ENCODE assay signal across 6 cellular contexts in the genomic region with DNA sequence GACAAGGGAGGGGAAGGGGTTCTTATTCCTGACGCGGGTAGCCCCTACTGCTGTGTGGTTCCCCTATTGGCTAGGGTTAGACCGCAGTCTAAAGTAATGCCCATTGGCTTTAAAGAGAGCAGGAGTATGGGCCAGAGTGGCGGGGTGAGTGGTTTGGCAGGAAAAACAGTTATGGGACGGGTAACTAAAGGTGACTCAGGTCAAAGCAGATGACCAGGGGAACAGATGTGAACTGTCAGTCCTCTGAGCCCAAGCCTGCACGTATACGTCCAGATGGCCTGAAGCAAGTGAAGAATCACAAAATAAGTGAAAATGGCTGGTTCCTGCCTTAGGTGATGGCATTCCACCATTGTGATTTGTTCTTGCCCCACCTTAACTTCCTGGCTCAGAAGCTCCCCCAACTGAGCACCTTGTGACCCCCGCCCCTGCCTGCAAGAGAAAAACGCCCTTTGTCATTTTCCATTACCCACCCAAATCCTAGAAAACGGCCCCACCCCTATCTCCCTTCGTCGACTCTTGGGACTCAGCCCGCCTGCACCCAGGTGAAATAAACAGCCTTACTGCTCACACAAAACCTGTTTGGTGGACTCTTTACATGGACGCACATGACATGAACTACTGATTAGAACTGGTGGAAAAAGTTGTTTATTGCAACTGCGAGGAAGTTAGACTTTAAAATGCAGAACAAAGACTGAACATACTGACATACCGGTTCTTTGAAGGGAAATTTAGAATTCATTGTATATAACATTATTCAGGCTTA. TPM values are rescaled to one million over a fixed set of nuclear protein-coding genes. Genes with fewer than 3 reads are reported as not detected.
DNase-seq lines count a peak whose midpoint lies in the region; TF ChIP-seq lines count a peak whose summit lies in the region.

No MANE protein-coding gene starts in this region.

- H3K27me3 ChIP-seq in effector memory CD4-positive, alpha-beta T cell (replicated peaks; ENCODE audit: control insufficient read depth, insufficient read depth, low read length, poor library complexity, severe bottlenecking) = no peaks in the 10 kb centered on the region

- H3K27ac ChIP-seq in effector memory CD4-positive, alpha-beta T cell (ENCODE audit: insufficient read depth, low read length, poor library complexity, severe bottlenecking) = peak overlapping the region; percentile 74

- peak overlapping the region; percentile 69 for H3K4me3 ChIP-seq in effector memory CD4-positive, alpha-beta T cell (ENCODE audit: insufficient read depth, low read depth, low read length, poor library complexity, severe bottlenecking)
- peak overlapping the region; percentile 84 for H3K4me3 ChIP-seq in retinal pigment epithelial cell (ENCODE audit: low read length)

- no peaks in the 10 kb centered on the region for H3K27me3 Mint-ChIP-seq in activated naive CD4-positive, alpha-beta T cell treated with anti-CD3 and anti-CD28 coated beads for 36 hours (ENCODE audit: low read depth)

- in situ Hi-C loops in GM13976 (cut with MboI; ENCODE audit: low sequenced_read_pairs, unreplicated experiment) = no loop called here

- peak; percentile 15 for DNase-seq in activated naive CD4-positive, alpha-beta T cell treated with anti-CD3 and anti-CD28 coated beads for 36 hours
- DNase-seq in activated naive CD4-positive, alpha-beta T cell treated with anti-CD3 and anti-CD28 coated beads, Interleukin-2, amount 50 U/mL, for 16 hours = no peak
- no peak for DNase-seq in effector memory CD4-positive, alpha-beta T cell
- no peak for DNase-seq in retinal pigment epithelial cell (ENCODE audit: low read depth)
- no peak for DNase-seq in GM13976 (ENCODE audit: low spot score)
- no peak for DNase-seq in NCI-H1436 (lab: John Stamatoyannopoulos, UW)

- H3K4me1 Mint-ChIP-seq in activated naive CD4-positive, alpha-beta T cell treated with anti-CD3 and anti-CD28 coated beads for 36 hours (ENCODE audit: low read depth) = peaks cover 14% of the 10 kb centered on the region

- H3K36me3 Mint-ChIP-seq in activated naive CD4-positive, alpha-beta T cell treated with anti-CD3 and anti-CD28 coated beads for 36 hours (ENCODE audit: low read depth) = peaks cover 2% of the 10 kb centered on the region

- CTCF ChIA-PET in activated naive CD4-positive, alpha-beta T cell treated with anti-CD3 and anti-CD28 coated beads for 36 hours (lab: Charles Lee) = no interaction called here

- intact Hi-C loops in activated naive CD4-positive, alpha-beta T cell treated with anti-CD3 and anti-CD28 coated beads for 36 hours (cut with micrococcal nuclease) = loop anchor here (1.0 to 2.0 kb wide), 3 partner anchors 34 to 103 kb away; a partner anchor contains a TSS

- H3K36me3 ChIP-seq in effector memory CD4-positive, alpha-beta T cell (ENCODE audit: control insufficient read depth, insufficient read depth, low read length) = no peaks in the 10 kb centered on the region

- no peaks in the 10 kb centered on the region for H3K9me3 ChIP-seq in effector memory CD4-positive, alpha-beta T cell (ENCODE audit: control insufficient read depth, low read length)

- H3K4me3 Mint-ChIP-seq in activated naive CD4-positive, alpha-beta T cell treated with anti-CD3 and anti-CD28 coated beads for 36 hours = peak overlapping the region; percentile 80

- TF ChIP-seq CTCF in retinal pigment epithelial cell (conservative IDR thresholded peaks at IDR 0.05; ENCODE audit: low read depth, low read length) (no peak), GM13976 (IDR thresholded peaks at IDR 0.05; ENCODE audit: borderline replicate concordance, control extremely low read depth, extremely low read depth, insufficient read depth, missing control alignments) (no peak)

- H3K9me3 Mint-ChIP-seq in activated naive CD4-positive, alpha-beta T cell treated with anti-CD3 and anti-CD28 coated beads for 36 hours = no peaks in the 10 kb centered on the region

- peaks cover 7% of the 10 kb centered on the region for H3K4me1 ChIP-seq in effector memory CD4-positive, alpha-beta T cell (ENCODE audit: control insufficient read depth, insufficient read depth, low read length, poor library complexity, severe bottlenecking)

- peak overlapping the region; percentile 46 for H3K27ac Mint-ChIP-seq in activated naive CD4-positive, alpha-beta T cell treated with anti-CD3 and anti-CD28 coated beads for 36 hours

RNA-seq across cellular contexts. Expression of a gene that starts 0.8 kb away (rescaled TPM):
- 10 to 100 TPM; 32.7 to 38.7 TPM for total RNA-seq in activated naive CD4-positive, alpha-beta T cell treated with anti-CD3 and anti-CD28 coated beads for 36 hours

RNA-seq across cellular contexts. Expression of a gene that starts 21.3 kb away (rescaled TPM):
- total RNA-seq in activated naive CD4-positive, alpha-beta T cell treated with anti-CD3 and anti-CD28 coated beads for 36 hours = under 1 TPM; 0.42 to 0.57 TPM

RNA-seq across cellular contexts. Expression of a gene that starts 35.3 kb away (rescaled TPM):
- total RNA-seq in activated naive CD4-positive, alpha-beta T cell treated with anti-CD3 and anti-CD28 coated beads for 36 hours = under 1 TPM; 0.72 to 0.74 TPM

RNA-seq across cellular contexts. Expression of a gene that starts 41.2 kb away (rescaled TPM):
- total RNA-seq in activated naive CD4-positive, alpha-beta T cell treated with anti-CD3 and anti-CD28 coated beads for 36 hours = 10 to 100 TPM; 39.4 to 41.0 TPM

RNA-seq across cellular contexts. Expression of a gene that starts 49.7 kb away (rescaled TPM):
- not detected for total RNA-seq in activated naive CD4-positive, alpha-beta T cell treated with anti-CD3 and anti-CD28 coated beads for 36 hours
